1 cellular context compared by ENCODE assay signal in genomic region chr12:56010112-56010570, GRCh38.
TF ChIP-seq lines count a peak whose summit lies in the region.

No MANE protein-coding gene starts in this region.

TF ChIP-seq in K562, 482 proteins besides CTCF, POLR2A, EP300 and RAD21 (continues in another document):
- 0 out of 2 replicates have a peak, but pooled peaks have one; percentile 56 for TF ChIP-seq SMAD3 (CRISPR knock-in tag; conservative IDR thresholded peaks at IDR 0.05)
- TF ChIP-seq, protein P1, sequence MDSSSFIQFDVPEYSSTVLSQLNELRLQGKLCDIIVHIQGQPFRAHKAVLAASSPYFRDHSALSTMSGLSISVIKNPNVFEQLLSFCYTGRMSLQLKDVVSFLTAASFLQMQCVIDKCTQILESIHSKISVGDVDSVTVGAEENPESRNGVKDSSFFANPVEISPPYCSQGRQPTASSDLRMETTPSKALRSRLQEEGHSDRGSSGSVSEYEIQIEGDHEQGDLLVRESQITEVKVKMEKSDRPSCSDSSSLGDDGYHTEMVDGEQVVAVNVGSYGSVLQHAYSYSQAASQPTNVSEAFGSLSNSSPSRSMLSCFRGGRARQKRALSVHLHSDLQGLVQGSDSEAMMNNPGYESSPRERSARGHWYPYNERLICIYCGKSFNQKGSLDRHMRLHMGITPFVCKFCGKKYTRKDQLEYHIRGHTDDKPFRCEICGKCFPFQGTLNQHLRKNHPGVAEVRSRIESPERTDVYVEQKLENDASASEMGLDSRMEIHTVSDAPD (CRISPR knock-in tag; IDR thresholded peaks at IDR 0.05): no peak
- TF ChIP-seq NR0B1 (IDR thresholded peaks at IDR 0.05; ENCODE audit: partially characterized antibody): no peak
- TF ChIP-seq ZNF408 (CRISPR knock-in tag; IDR thresholded peaks at IDR 0.05; ENCODE audit: low read depth): no peak
- TF ChIP-seq ZNF3 (CRISPR knock-in tag; IDR thresholded peaks at IDR 0.05): no peak
- TF ChIP-seq OTX1 (CRISPR knock-in tag; IDR thresholded peaks at IDR 0.05): no peak
- no peak for TF ChIP-seq KHSRP (IDR thresholded peaks at IDR 0.05)
- TF ChIP-seq, protein P2, sequence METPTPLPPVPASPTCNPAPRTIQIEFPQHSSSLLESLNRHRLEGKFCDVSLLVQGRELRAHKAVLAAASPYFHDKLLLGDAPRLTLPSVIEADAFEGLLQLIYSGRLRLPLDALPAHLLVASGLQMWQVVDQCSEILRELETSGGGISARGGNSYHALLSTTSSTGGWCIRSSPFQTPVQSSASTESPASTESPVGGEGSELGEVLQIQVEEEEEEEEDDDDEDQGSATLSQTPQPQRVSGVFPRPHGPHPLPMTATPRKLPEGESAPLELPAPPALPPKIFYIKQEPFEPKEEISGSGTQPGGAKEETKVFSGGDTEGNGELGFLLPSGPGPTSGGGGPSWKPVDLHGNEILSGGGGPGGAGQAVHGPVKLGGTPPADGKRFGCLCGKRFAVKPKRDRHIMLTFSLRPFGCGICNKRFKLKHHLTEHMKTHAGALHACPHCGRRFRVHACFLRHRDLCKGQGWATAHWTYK (CRISPR knock-in tag; IDR thresholded peaks at IDR 0.05): no peak
- no peak for TF ChIP-seq ARNT (IDR thresholded peaks at IDR 0.05)
- TF ChIP-seq TRIM28 (IDR thresholded peaks at IDR 0.05): no peak
- TF ChIP-seq JUND (IDR thresholded peaks at IDR 0.05; ENCODE audit: borderline replicate concordance, low read depth, low read length): peak; percentile 81
- peak; percentile 73; the same call in 1 of the 3 replicates for TF ChIP-seq JUND (tag; IDR thresholded peaks at IDR 0.05; ENCODE audit: borderline replicate concordance, low read depth, low read length)
- no peak for TF ChIP-seq ZBED1 (IDR thresholded peaks at IDR 0.05)
- no peak for TF ChIP-seq ZNF512 (tag; IDR thresholded peaks at IDR 0.05)
- TF ChIP-seq, protein P3, sequence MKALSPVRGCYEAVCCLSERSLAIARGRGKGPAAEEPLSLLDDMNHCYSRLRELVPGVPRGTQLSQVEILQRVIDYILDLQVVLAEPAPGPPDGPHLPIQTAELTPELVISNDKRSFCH (CRISPR knock-in tag; IDR thresholded peaks at IDR 0.05): no peak
- TF ChIP-seq, protein P3 (tag; IDR thresholded peaks at IDR 0.05): no peak
- TF ChIP-seq FOXA1 (IDR thresholded peaks at IDR 0.05; ENCODE audit: borderline replicate concordance): no peak
- no peak for TF ChIP-seq STAT5B (CRISPR knock-in tag; IDR thresholded peaks at IDR 0.05)
- no peak for TF ChIP-seq ZNF699 (CRISPR knock-in tag; IDR thresholded peaks at IDR 0.05; ENCODE audit: insufficient replicate concordance)
- TF ChIP-seq ZSCAN29 (IDR thresholded peaks at IDR 0.05): no peak
- no peak for TF ChIP-seq THRB (CRISPR knock-in tag; conservative IDR thresholded peaks at IDR 0.05)
- TF ChIP-seq, protein P4, sequence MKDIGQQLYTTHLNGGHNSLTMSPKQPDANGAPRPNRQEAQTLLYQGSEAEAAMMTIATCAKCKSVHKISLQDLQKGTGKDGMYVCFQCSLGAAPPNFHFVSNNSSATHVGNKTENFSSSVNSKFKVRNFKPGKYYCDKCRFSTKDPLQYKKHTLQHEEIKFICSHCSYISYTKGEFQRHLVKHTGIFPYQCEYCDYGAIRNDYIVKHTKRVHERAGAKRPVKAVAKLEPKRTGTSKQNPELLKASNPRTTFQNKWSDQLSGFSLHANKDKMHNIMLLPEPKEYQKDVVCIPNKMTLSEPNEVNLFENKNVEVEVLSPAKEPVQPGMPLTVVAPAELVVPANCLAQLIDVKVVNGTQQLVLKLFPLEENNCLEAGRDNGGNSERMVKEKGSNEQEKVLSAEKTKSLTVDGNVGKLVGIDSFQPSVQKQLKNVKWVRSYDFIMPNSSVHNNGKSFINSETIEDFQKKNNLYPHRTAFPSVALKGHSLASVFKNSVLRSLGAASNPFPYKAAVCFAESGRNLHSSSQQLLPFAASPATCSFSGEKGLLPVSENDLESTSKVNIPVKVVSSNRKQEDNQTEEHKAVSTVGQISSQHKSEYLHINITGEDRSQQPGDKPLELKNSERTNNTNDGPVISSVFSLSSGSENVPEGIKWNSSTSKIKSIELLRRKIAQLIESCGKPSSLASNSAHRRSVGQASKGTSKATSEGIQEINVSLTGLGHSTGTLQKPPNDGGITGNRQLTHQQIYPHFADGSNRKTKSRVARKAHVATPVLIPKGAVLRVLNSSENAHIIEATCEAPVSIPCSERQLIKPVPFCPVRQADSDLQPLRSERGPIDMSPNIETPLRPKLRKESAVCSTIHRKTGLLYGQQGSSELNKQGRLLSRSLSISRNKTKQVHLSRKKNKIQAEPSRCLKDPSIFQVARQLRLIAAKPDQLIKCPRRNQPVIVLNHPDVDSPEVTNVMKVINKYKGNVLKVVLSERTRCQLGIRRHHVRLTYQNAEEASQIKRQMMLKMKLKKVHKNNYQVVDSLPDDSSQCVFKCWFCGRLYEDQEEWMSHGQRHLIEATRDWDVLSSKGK (CRISPR knock-in tag; IDR thresholded peaks at IDR 0.05): no peak
- no peak for TF ChIP-seq GTF2A2 (tag; IDR thresholded peaks at IDR 0.05)
- TF ChIP-seq WHSC1 (IDR thresholded peaks at IDR 0.05; ENCODE audit: low read length): no peak
- TF ChIP-seq E2F5 (CRISPR knock-in tag; IDR thresholded peaks at IDR 0.05): no peak
- no peak for TF ChIP-seq BRCA1 (IDR thresholded peaks at IDR 0.05)
- no peak for TF ChIP-seq BRCA1 (CRISPR knock-in tag; IDR thresholded peaks at IDR 0.05)
- no peak for TF ChIP-seq HOXB6 (CRISPR knock-in tag; IDR thresholded peaks at IDR 0.05; ENCODE audit: borderline replicate concordance)
- TF ChIP-seq ZNF444 (CRISPR knock-in tag; IDR thresholded peaks at IDR 0.05): no peak
- TF ChIP-seq NFYB (IDR thresholded peaks at IDR 0.05; ENCODE audit: extremely low read depth, insufficient read length): no peak
- TF ChIP-seq, protein P5, sequence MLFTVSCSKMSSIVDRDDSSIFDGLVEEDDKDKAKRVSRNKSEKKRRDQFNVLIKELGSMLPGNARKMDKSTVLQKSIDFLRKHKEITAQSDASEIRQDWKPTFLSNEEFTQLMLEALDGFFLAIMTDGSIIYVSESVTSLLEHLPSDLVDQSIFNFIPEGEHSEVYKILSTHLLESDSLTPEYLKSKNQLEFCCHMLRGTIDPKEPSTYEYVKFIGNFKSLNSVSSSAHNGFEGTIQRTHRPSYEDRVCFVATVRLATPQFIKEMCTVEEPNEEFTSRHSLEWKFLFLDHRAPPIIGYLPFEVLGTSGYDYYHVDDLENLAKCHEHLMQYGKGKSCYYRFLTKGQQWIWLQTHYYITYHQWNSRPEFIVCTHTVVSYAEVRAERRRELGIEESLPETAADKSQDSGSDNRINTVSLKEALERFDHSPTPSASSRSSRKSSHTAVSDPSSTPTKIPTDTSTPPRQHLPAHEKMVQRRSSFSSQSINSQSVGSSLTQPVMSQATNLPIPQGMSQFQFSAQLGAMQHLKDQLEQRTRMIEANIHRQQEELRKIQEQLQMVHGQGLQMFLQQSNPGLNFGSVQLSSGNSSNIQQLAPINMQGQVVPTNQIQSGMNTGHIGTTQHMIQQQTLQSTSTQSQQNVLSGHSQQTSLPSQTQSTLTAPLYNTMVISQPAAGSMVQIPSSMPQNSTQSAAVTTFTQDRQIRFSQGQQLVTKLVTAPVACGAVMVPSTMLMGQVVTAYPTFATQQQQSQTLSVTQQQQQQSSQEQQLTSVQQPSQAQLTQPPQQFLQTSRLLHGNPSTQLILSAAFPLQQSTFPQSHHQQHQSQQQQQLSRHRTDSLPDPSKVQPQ (CRISPR knock-in tag; IDR thresholded peaks at IDR 0.05; ENCODE audit: borderline replicate concordance): no peak
- no peak for TF ChIP-seq SMARCC2 (IDR thresholded peaks at IDR 0.05; ENCODE audit: low read depth)
- TF ChIP-seq, protein P6, sequence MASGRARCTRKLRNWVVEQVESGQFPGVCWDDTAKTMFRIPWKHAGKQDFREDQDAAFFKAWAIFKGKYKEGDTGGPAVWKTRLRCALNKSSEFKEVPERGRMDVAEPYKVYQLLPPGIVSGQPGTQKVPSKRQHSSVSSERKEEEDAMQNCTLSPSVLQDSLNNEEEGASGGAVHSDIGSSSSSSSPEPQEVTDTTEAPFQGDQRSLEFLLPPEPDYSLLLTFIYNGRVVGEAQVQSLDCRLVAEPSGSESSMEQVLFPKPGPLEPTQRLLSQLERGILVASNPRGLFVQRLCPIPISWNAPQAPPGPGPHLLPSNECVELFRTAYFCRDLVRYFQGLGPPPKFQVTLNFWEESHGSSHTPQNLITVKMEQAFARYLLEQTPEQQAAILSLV (tag; IDR thresholded peaks at IDR 0.05): no peak
- TF ChIP-seq ZNF551 (CRISPR knock-in tag; IDR thresholded peaks at IDR 0.05): no peak
- TF ChIP-seq CBX1 (IDR thresholded peaks at IDR 0.05; ENCODE audit: low read depth): no peak
- no peak for TF ChIP-seq HNRNPUL1 (IDR thresholded peaks at IDR 0.05; ENCODE audit: low read length)
- TF ChIP-seq, protein P7, sequence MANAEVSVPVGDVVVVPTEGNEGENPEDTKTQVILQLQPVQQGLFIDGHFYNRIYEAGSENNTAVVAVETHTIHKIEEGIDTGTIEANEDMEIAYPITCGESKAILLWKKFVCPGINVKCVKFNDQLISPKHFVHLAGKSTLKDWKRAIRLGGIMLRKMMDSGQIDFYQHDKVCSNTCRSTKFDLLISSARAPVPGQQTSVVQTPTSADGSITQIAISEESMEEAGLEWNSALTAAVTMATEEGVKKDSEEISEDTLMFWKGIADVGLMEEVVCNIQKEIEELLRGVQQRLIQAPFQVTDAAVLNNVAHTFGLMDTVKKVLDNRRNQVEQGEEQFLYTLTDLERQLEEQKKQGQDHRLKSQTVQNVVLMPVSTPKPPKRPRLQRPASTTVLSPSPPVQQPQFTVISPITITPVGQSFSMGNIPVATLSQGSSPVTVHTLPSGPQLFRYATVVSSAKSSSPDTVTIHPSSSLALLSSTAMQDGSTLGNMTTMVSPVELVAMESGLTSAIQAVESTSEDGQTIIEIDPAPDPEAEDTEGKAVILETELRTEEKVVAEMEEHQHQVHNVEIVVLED (CRISPR knock-in tag; IDR thresholded peaks at IDR 0.05): no peak
- TF ChIP-seq ZNF280B (CRISPR knock-in tag; IDR thresholded peaks at IDR 0.05): no peak
- no peak for TF ChIP-seq ZNF57 (CRISPR knock-in tag; IDR thresholded peaks at IDR 0.05)
- no peak for TF ChIP-seq ETV1 (tag; conservative IDR thresholded peaks at IDR 0.05; ENCODE audit: low read depth)
- TF ChIP-seq USF2 (CRISPR knock-in tag; IDR thresholded peaks at IDR 0.05): no peak
- peak; percentile 82 for TF ChIP-seq MEIS2 (IDR thresholded peaks at IDR 0.05; ENCODE audit: partially characterized antibody)
- no peak for TF ChIP-seq CSDE1 (IDR thresholded peaks at IDR 0.05)
- TF ChIP-seq BCL6 (CRISPR knock-in tag; IDR thresholded peaks at IDR 0.05): no peak
